ENCODE assay signal across 16 cellular contexts in the genomic region with DNA sequence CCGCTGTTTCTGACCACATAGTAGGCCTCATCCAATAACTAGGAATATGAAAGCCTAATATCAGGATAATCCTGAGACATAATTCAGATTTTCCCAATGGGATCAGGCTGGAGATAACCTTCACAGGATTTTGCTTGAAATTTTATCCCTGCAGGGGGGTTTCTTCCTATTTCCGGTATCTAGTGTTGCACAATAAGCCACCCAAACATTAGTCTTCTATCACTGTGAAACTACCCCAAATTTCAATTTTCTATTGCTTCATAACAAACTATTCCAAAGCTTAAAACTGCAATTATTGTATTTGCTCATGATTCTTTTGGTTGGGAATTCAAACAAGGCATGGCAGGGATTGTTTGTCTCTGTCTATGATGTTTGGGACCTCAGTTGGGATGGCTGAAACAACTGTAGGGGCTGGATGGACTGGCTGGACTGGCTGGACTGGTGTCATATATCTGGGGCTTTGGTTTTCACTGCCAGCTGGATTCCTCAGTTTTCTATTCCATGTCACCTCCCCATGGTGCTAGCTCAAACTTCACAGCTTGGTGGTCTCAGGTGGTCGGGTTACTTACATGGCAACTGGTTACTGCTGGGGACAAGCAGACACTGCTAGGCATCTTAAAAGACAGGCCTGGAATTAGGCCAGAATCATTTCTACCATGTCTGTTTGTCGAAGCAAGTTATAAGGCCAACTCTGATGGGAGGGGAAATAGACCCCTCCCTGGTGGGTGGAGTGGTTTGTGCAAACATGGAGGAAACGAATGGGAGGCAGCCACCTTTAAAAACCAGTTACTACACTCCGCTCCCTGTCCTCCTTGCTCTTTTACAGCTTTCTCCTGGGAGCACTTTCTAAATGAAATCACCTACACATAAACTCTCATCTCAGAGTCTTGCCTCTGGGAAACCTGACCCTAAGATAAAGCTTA.
"Had no signal": no experiment of that assay in that cellular context is flagged by ENCODE, and none has a peak within 500 bp of the region (broad histone marks: within the 10 kb centered on the region; RNA-seq: fewer than 3 reads in every experiment).

No MANE protein-coding gene starts in this region.

- H3K27me3 ChIP-seq: gastroesophageal sphincter, right lobe of liver, spleen, upper lobe of right lung had no signal

- H3K36me3 ChIP-seq: gastroesophageal sphincter, right lobe of liver, spleen, upper lobe of right lung had no signal

- DNase-seq: activated CD4-positive, alpha-beta T cell treated with anti-CD3 and anti-CD28 coated beads for 1 hour; activated CD4-positive, alpha-beta T cell treated with anti-CD3 and anti-CD28 coated beads, Interleukin-2, amount 50 U/mL, for 48 hours; activated CD8-positive, alpha-beta memory T cell treated with anti-CD3 and anti-CD28 coated beads, Interleukin-2, amount 10 ng/mL, durations not matched to agents 7 days and 5 days; activated gamma-delta T cell; activated T-cell treated with anti-CD3 and anti-CD28 coated beads, Interleukin-2, amount 50 U/mL, for 4 hours; amygdala; effector memory CD8-positive, alpha-beta T cell; islet precursor cell; right lobe of liver; spleen; stimulated activated CD4-positive, alpha-beta T cell treated with anti-CD3 and anti-CD28 coated beads, Interleukin-2, amount 100 ng/mL, for 24 hours; stimulated activated naive CD4-positive, alpha-beta T cell; substantia nigra; T-helper 2 cell; upper lobe of right lung had no signal

- H3K9me3 ChIP-seq: right lobe of liver, upper lobe of right lung had no signal

- ATAC-seq: activated CD8-positive, alpha-beta memory T cell treated with anti-CD3 and anti-CD28 coated beads, Interleukin-2, amount 10 ng/mL, durations not matched to agents 7 days and 5 days; activated T-cell treated with anti-CD3 and anti-CD28 coated beads, Interleukin-2, amount 50 U/mL, for 4 hours; effector memory CD8-positive, alpha-beta T cell; gastroesophageal sphincter; right lobe of liver; upper lobe of right lung had no signal

- H3K4me1 ChIP-seq: gastroesophageal sphincter, right lobe of liver, upper lobe of right lung had no signal

- H3K4me3 ChIP-seq: gastroesophageal sphincter, right lobe of liver, spleen, upper lobe of right lung had no signal

- H3K27ac ChIP-seq: gastroesophageal sphincter, right lobe of liver, spleen, upper lobe of right lung had no signal
